In the genomic region with DNA sequence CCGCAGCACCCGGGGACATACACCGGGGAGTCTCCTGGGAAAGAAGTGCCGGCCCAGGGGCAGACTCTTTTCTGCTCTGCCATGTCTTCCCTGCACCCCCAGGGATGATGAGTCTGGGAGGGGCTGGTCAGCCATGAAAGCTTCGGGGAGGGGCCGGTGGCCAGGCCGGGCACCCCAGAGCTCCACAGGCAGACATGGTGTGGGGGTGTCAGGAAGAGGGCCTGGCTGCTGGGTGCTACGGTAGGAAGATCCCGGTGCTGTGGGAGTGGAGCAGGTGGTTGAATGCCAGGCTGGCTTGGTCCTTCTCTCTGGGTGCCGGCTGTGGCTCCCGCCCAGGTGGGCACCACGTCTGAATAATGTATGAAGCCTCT, we compare ENCODE assay signal across 10 cellular contexts. TPM values are rescaled to one million over a fixed set of nuclear protein-coding genes. Genes with fewer than 3 reads are reported as not detected.
DNase-seq lines count a peak whose midpoint lies in the region; ATAC-seq and TF ChIP-seq lines count a peak whose summit lies in the region.
"Had no signal": no experiment of that assay in that cellular context is flagged by ENCODE, and none has a peak within 500 bp of the region (broad histone marks: within the 10 kb centered on the region; RNA-seq: fewer than 3 reads in every experiment).

No MANE protein-coding gene starts in this region.

- no peaks in the 10 kb centered on the region for H3K9me3 Mint-ChIP-seq in nephron progenitor cell

- H3K9me3 ChIP-seq in mucosa of rectum (ENCODE audit: control insufficient read depth in 2 of 2, low read length in 2 of 2) (no peaks in the 10 kb centered on the region), vagina (no peaks in the 10 kb centered on the region)
- H3K9me3 ChIP-seq: prostate gland had no signal

- no peak for TF ChIP-seq POLR2A in vagina (IDR thresholded peaks at IDR 0.05)

- TF ChIP-seq CTCF in vagina (IDR thresholded peaks at IDR 0.05) (no peak), nephron progenitor cell (IDR thresholded peaks at IDR 0.05) (no peak)

- H3K27me3 ChIP-seq in mucosa of rectum (ENCODE audit: control insufficient read depth in 2 of 2, insufficient read depth in 2 of 2, low read length in 2 of 2): peaks cover 0 to 5% of the 10 kb centered on the region in 2 donors
- H3K27me3 ChIP-seq in vagina: no peaks in the 10 kb centered on the region

- no peaks in the 10 kb centered on the region for H3K36me3 Mint-ChIP-seq in nephron progenitor cell (ENCODE audit: low read depth)

- H3K4me1 Mint-ChIP-seq in nephron progenitor cell: peaks cover 43% of the 10 kb centered on the region

- H3K9ac ChIP-seq in mucosa of rectum (ENCODE audit: low read depth in 1 of 2, low read length in 2 of 2): peak overlapping the region in 1 of 2 donors; percentile 51

- ATAC-seq in Right ventricle myocardium inferior (no peak), GM18870 (IDR thresholded peaks at IDR 0.05; ENCODE audit: unreplicated experiment) (no peak)

- H3K27ac Mint-ChIP-seq in nephron progenitor cell: no peak overlapping the region

- intact Hi-C loops in Right ventricle myocardium inferior (cut with DNase I) (no loop called here), cardiac septum (cut with DNase I) (no loop called here), vagina (cut with DNase I) (no loop called here)

- H3K4me1 ChIP-seq in mucosa of rectum (ENCODE audit: control insufficient read depth in 2 of 2, insufficient read depth in 2 of 2, low read length in 2 of 2) (peaks cover 3 to 13% of the 10 kb centered on the region in 2 donors), vagina (peaks cover 91% of the 10 kb centered on the region)
- H3K4me1 ChIP-seq: prostate gland had no signal

- no peak overlapping the region for H3K4me3 Mint-ChIP-seq in nephron progenitor cell

- H3K27ac ChIP-seq in mucosa of rectum (ENCODE audit: low read depth in 2 of 2, low read length in 2 of 2) (peak overlapping the region; percentile 58 to 76), vagina (peak overlapping the region; percentile 96)
- H3K27ac ChIP-seq: dorsolateral prefrontal cortex, prostate gland had no signal

- H3K36me3 ChIP-seq in mucosa of rectum (ENCODE audit: control insufficient read depth in 2 of 2, insufficient read depth in 2 of 2, low read length in 2 of 2) (no peaks in the 10 kb centered on the region), vagina (no peaks in the 10 kb centered on the region)
- H3K36me3 ChIP-seq: prostate gland had no signal

- H3K4me3 ChIP-seq in mucosa of rectum (ENCODE audit: low read length in 2 of 2) (peak overlapping the region; percentile 47 to 57), vagina (peak overlapping the region; percentile 47 to 50)
- H3K4me3 ChIP-seq: dorsolateral prefrontal cortex, K562, prostate gland had no signal

- DNase-seq in Right ventricle myocardium inferior (ENCODE audit: missing footprints): peak; percentile 44
- DNase-seq in cardiac septum (ENCODE audit: low spot score): no peak
- no peak for DNase-seq in vagina (ENCODE audit: extremely low spot score in 2 of 2)
- no peak for DNase-seq in nephron progenitor cell
- DNase-seq: NCI-H446 had no signal

- peaks cover 30% of the 10 kb centered on the region for H3K27me3 Mint-ChIP-seq in nephron progenitor cell (ENCODE audit: low read depth, poor library complexity)

RNA-seq across cellular contexts. Expression of a gene that starts 17.4 kb away (rescaled TPM):
- total RNA-seq in Right ventricle myocardium inferior: 22.5 TPM
- total RNA-seq in cardiac septum: 35.1 TPM
- 32.7 TPM for total RNA-seq in vagina

RNA-seq across cellular contexts. Expression of a gene that starts 21.4 kb away (rescaled TPM):
- 5.0 TPM for total RNA-seq in Right ventricle myocardium inferior
- total RNA-seq in cardiac septum: 0.75 TPM
- total RNA-seq in vagina: not detected
- total RNA-seq: dorsolateral prefrontal cortex, K562 had no signal

RNA-seq across cellular contexts. Expression of a gene that starts 31.5 kb away (rescaled TPM):
- total RNA-seq in Right ventricle myocardium inferior: 0.35 TPM
- total RNA-seq in cardiac septum: 0.78 TPM
- total RNA-seq in vagina: not detected
- total RNA-seq: K562 had no signal

RNA-seq across cellular contexts. Expression of a gene that starts 35.5 kb away (rescaled TPM):
- total RNA-seq in Right ventricle myocardium inferior (not detected), cardiac septum (not detected), vagina (1.2 TPM)
- total RNA-seq: K562 had no signal

RNA-seq across cellular contexts. Expression of a gene that starts 49.2 kb away (rescaled TPM):
- total RNA-seq in Right ventricle myocardium inferior (36.3 TPM), cardiac septum (41.5 TPM), vagina (20.4 TPM)
- total RNA-seq: K562 had no signal
